Comparison of ENCODE assay signal across 8 cellular contexts in the genomic region with DNA sequence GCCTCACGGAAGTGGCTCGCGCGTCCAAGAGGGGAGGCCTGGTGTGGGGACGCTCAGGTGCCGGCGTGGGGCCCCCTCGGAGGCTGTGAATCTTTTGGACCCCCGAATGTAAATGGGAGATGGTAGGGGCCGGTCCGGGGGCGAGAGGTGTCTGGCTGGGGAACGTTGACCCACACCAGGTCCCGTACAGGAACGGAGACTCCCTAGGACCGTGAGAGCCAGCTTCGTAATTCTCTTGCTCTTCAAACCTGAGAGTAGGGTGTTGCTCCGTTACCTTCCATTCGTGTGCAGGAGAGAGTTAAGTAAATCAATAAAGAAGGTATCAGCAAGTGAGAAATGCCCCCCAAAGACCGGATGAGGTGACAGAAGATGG. TPM values are rescaled to one million over a fixed set of nuclear protein-coding genes. Genes with fewer than 3 reads are reported as not detected.
DNase-seq lines count a peak whose midpoint lies in the region; ATAC-seq and TF ChIP-seq lines count a peak whose summit lies in the region.

No MANE protein-coding gene starts in this region.

- H3K27me3 ChIP-seq in GM06990 (replicated peaks; ENCODE audit: control insufficient read depth, insufficient read depth, low read length), result no peaks in the 10 kb centered on the region
- no peaks in the 10 kb centered on the region for H3K27me3 ChIP-seq in HUES64 (ENCODE audit: insufficient read depth, low read length)
- H3K27me3 ChIP-seq in mammary epithelial cell (ENCODE audit: insufficient read depth, low read length), result no peaks in the 10 kb centered on the region

- H3K27ac Mint-ChIP-seq in memory B cell, result peak overlapping the region; percentile 97

- WGBS in HUES64, result under 1% methylated on average over 20 of the region's 20 CpGs
- WGBS in mammary epithelial cell (ENCODE audit: low coverage, missing lambda C conversion rate), result 0% methylated on average over 12 of the region's 20 CpGs

- peaks cover 68% of the 10 kb centered on the region for H3K79me2 ChIP-seq in mammary epithelial cell (ENCODE audit: insufficient read depth, low read length)

- in situ Hi-C loops in mammary epithelial cell (cut with MboI; ENCODE audit: low sequenced_read_pairs in 2 of 2), result no loop called here

- DNase-seq in GM06990 (ENCODE audit: extremely low read depth, insufficient read length) (no peak), mammary epithelial cell (no peak), memory B cell (ENCODE audit: low spot score in 2 of 2) (no peak), cerebellar nuclear complex (lab: John Stamatoyannopoulos, UW) (no peak), MV-4-11 (lab: John Stamatoyannopoulos, UW) (no peak), NOMO-1 (lab: John Stamatoyannopoulos, UW; ENCODE audit: unreplicated experiment in 2 of 2) (no peak)

- BruUV-seq in mammary epithelial cell (replicated peaks; lab: Mats Ljungman, UMichigan), result TSS peak; percentile 10

- dilution Hi-C loops in mammary epithelial cell (cut with HindIII; ENCODE audit: low sequenced_read_pairs), result no loop called here

- H3K27me3 Mint-ChIP-seq in memory B cell, result no peaks in the 10 kb centered on the region

- H3K4me1 ChIP-seq in HUES64 (ENCODE audit: insufficient read depth, low read length), result peaks cover 22% of the 10 kb centered on the region
- H3K4me1 ChIP-seq in mammary epithelial cell (ENCODE audit: insufficient read depth, low read length), result peaks cover 67% of the 10 kb centered on the region

- ATAC-seq in memory B cell (ENCODE audit: low read depth), result peak; percentile 6
- no peak for ATAC-seq in GM18498 (IDR thresholded peaks at IDR 0.05; ENCODE audit: unreplicated experiment)

- no peaks in the 10 kb centered on the region for H3K36me3 ChIP-seq in GM06990 (ENCODE audit: control insufficient read depth, insufficient read depth, low read length)
- peaks cover 19% of the 10 kb centered on the region for H3K36me3 ChIP-seq in HUES64 (ENCODE audit: insufficient read depth, low read length)
- H3K36me3 ChIP-seq in mammary epithelial cell (ENCODE audit: insufficient read depth, low read length), result peaks cover 3% of the 10 kb centered on the region

- H3K9ac ChIP-seq in HUES64 (ENCODE audit: low read depth, low read length) (peak overlapping the region; percentile 98), mammary epithelial cell (ENCODE audit: insufficient read depth, low read length) (peak overlapping the region; percentile 99)

- H4K20me1 ChIP-seq in mammary epithelial cell (ENCODE audit: insufficient read depth, low read length), result no peaks in the 10 kb centered on the region

- CTCF ChIA-PET in mammary epithelial cell (lab: Charles Lee; ENCODE audit: low non-redundant PET), result no interaction called here

- peak overlapping the region; percentile 85 for H3K27ac ChIP-seq in HUES64 (ENCODE audit: low read depth, low read length)
- H3K27ac ChIP-seq in mammary epithelial cell (ENCODE audit: insufficient read depth, low read depth, low read length), result peak overlapping the region; percentile 99

- no peaks in the 10 kb centered on the region for H3K9me3 Mint-ChIP-seq in memory B cell

- peaks cover 1% of the 10 kb centered on the region for H3K36me3 Mint-ChIP-seq in memory B cell

- peak overlapping the region; percentile 91 for H3K4me3 ChIP-seq in GM06990 (replicated peaks; ENCODE audit: low read depth, low read length)
- peak overlapping the region; percentile 91 for H3K4me3 ChIP-seq in HUES64 (ENCODE audit: low read length)
- H3K4me3 ChIP-seq in mammary epithelial cell (replicated peaks in 1 of 3; ENCODE audit: insufficient read depth in 1 of 3, low read depth in 2 of 3, low read length in 3 of 3), result peak overlapping the region; percentile 79 to 85 (median 85)

- peak overlapping the region; percentile 93 for H3K4me3 Mint-ChIP-seq in memory B cell

- H3K4me2 ChIP-seq in mammary epithelial cell (ENCODE audit: insufficient read depth, low read depth, low read length), result peak overlapping the region; percentile 87

- intact Hi-C loops in mammary epithelial cell (cut with micrococcal nuclease), result loop anchor here (5.0 to 10.0 kb wide), 4 partner anchors 41 to 404 kb away; a partner anchor contains a TSS

- peak overlapping the region; percentile 77 for H2AFZ ChIP-seq in mammary epithelial cell (ENCODE audit: low read depth, low read length)

- TF ChIP-seq CTCF in GM06990 (IDR thresholded peaks at IDR 0.05; ENCODE audit: insufficient read depth, low read length, poor library complexity, severe bottlenecking) (no peak), mammary epithelial cell (conservative IDR thresholded peaks at IDR 0.05 in 1 of 2, IDR thresholded peaks at IDR 0.05 in 1 of 2; ENCODE audit: extremely low read depth in 1 of 2, insufficient read depth in 1 of 2, low read depth in 1 of 2, low read length in 2 of 2) (no peak)

- H3K9me3 ChIP-seq in HUES64 (ENCODE audit: insufficient read depth, low read depth, low read length), result no peaks in the 10 kb centered on the region
- no peaks in the 10 kb centered on the region for H3K9me3 ChIP-seq in mammary epithelial cell (replicated peaks; ENCODE audit: insufficient read depth, low read length)

- H3K4me1 Mint-ChIP-seq in memory B cell, result peaks cover 45% of the 10 kb centered on the region

RNA-seq across cellular contexts. Expression of a gene that starts 0.5 kb away (rescaled TPM):
- polyA plus RNA-seq in HUES64 (2013, experiment 1 of 2), result 19.9 TPM
- polyA plus RNA-seq in HUES64 (2013, experiment 2 of 2), result 20.6 TPM
- total RNA-seq in mammary epithelial cell, result 10 to 100 TPM; 20.8 to 24.3 TPM
- 25.3 TPM for polyA plus RNA-seq in mammary epithelial cell
- 10.0 TPM for polyA minus RNA-seq in mammary epithelial cell

RNA-seq across cellular contexts. Expression of a gene that starts 0.9 kb away (rescaled TPM):
- polyA plus RNA-seq in HUES64 (2013, experiment 1 of 2), result 6.5 TPM
- 5.9 TPM for polyA plus RNA-seq in HUES64 (2013, experiment 2 of 2)
- total RNA-seq in mammary epithelial cell, result 10 to 100 TPM; 20.2 to 25.0 TPM
- polyA plus RNA-seq in mammary epithelial cell, result 5.4 TPM
- 10.9 TPM for polyA minus RNA-seq in mammary epithelial cell
